ENCODE assay signal across 3 cellular contexts in genomic region chr6:39003488-39003887, GRCh38.
TF ChIP-seq lines count a peak whose summit lies in the region.

No MANE protein-coding gene starts in this region.

TF ChIP-seq in A549, 52 proteins besides CTCF, POLR2A, EP300 and RAD21:
- TF ChIP-seq MAFK (IDR thresholded peaks at IDR 0.05; ENCODE audit: partially characterized antibody) (peak; percentile 36), ZSCAN20 (CRISPR knock-in tag; IDR thresholded peaks at IDR 0.05) (no peak)

TF ChIP-seq in IMR-90, 13 proteins besides CTCF, POLR2A, EP300 and RAD21:
- TF ChIP-seq MAFK (IDR thresholded peaks at IDR 0.05; ENCODE audit: low read depth, low read length) (peak; percentile 74), RFX5 (IDR thresholded peaks at IDR 0.05; ENCODE audit: low read depth, low read length) (no peak), MXI1 (IDR thresholded peaks at IDR 0.05; ENCODE audit: borderline replicate concordance, low read depth, low read length) (no peak)
TF ChIP-seq in IMR-90: peak in this region for 1.

TF ChIP-seq in H1, 55 proteins besides CTCF, POLR2A, EP300 and RAD21:
- TF ChIP-seq MAFK (IDR thresholded peaks at IDR 0.05; ENCODE audit: low read depth, low read length) (peak; percentile 31; the same call in 1 of the 2 replicates), ATF2 (IDR thresholded peaks at IDR 0.05; ENCODE audit: low read length) (no peak), NANOG (IDR thresholded peaks at IDR 0.05; ENCODE audit: insufficient read depth, low read depth, low read length, poor library complexity, severe bottlenecking) (no peak)
